In the genomic region with DNA sequence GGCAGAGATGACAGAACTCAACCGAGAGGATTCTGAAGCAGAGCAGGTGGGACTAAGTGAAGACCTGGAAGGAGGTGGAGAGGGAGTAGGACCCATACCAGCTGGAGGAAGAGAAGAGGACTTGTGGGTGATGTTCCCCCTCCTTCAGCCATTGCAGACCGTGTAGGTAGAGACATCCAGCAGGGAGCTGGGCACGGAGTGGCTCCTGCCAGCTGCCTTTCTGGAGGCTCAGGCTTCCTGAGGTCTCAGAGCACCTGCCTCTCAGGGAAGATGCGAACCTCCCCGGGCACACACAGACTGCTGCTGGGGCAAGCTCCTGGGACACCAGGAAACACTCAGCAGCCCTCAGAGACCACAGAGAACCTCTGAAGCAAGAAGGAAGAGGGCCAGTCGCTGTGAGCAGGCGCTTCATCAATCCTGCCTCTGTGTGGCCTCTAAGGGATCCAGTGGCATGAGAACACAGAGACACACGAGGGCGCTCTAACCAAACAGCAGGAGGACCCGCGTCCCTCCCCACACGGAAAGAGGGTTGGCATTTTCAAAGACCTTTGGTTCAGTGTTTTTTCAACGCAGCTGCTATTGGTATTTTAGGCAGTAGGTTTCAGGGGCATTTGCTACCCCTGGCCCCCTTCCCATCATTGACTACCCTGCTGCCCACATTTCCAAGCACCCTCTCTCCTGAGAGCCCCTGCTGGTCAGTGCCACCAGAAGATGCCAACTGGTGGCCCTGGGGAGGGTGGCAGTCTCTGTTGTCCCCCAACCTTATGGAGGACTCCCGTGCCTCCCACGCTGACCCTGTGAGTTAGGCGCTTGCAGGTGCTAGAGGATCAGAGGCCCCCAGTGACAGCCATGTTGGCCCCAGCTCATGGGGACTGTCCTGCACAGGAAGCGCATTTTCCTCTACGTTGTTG, we compare ENCODE assay signal across 8 cellular contexts.
DNase-seq lines count a peak whose midpoint lies in the region; ATAC-seq lines count a peak whose summit lies in the region.

No MANE protein-coding gene starts in this region.

- DNase-seq in EL (peak; percentile 82), NCI-H2227 treated with DMSO at 0.1 percent for 48 hours (lab: John Stamatoyannopoulos, UW) (peak; percentile 87), kidney glomerular epithelial cell (lab: John Stamatoyannopoulos, UW) (peak; percentile 79)
- peak; percentile 59 for DNase-seq in activated CD4-positive, CD25-positive, alpha-beta regulatory T cell treated with anti-CD3 and anti-CD28 coated beads, Interleukin-2, amount 50 U/mL, for 16 hours (ENCODE audit: low read depth, low spot score)
- peak; percentile 66 for DNase-seq in central memory CD4-positive, alpha-beta T cell
- DNase-seq in stimulated activated CD4-positive, alpha-beta T cell treated with anti-CD3 and anti-CD28 coated beads, Interleukin-2, amount 100 ng/mL, for 4 hours (ENCODE audit: low read depth), result peak; percentile 73

- ATAC-seq in HG02981 (IDR thresholded peaks at IDR 0.05; ENCODE audit: unreplicated experiment), result peak; percentile 77
- ATAC-seq in GM21515 (IDR thresholded peaks at IDR 0.05; ENCODE audit: unreplicated experiment), result no peak
